ENCODE assay signal across 11 cellular contexts in the genomic region with DNA sequence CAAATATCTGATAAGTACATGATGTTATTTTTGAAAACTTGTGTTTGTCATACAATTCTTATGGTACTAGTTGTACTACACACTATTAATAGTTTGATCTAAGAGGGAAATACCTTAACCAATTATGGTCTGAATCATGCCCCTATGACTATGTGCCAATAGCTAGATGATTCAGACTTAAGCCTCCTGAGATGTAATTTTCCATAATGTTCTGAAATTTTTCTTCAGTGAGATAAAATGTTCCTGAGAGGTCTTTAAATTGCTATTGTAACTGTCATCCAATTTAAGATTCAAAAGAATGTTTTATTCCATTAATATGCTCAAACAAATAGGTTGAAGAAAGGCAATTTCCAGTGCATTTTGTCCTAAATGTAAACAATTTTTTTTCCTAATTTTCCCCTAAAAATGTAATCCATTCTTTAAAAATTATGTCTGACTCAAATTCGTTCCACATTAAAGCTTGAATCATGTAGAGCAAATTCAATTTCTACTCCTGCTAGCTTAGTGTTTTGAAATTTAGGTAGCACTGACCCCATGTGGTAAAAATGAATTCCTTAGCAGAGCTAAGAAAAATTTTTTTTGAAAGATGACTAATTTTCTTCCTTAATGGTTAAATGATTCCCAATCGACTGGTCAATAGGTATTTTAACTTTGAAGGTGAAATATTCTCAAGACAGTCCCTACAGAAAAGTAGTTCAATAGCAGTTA. TPM values are rescaled to one million over a fixed set of nuclear protein-coding genes. Genes with fewer than 3 reads are reported as not detected.
A peak's percentile ranks its signal among the peaks of the same experiment; 100 is the strongest.
DNase-seq lines count a peak whose midpoint lies in the region; ATAC-seq and TF ChIP-seq lines count a peak whose summit lies in the region.
"Had no signal": no experiment of that assay in that cellular context is flagged by ENCODE, and none has a peak within 500 bp of the region (broad histone marks: within the 10 kb centered on the region; RNA-seq: fewer than 3 reads in every experiment).

No MANE protein-coding gene starts in this region.

- peaks cover 6% of the 10 kb centered on the region for H3K36me3 ChIP-seq in NT2/D1 (ENCODE audit: insufficient read depth, insufficient read length, low read length)
- no peaks in the 10 kb centered on the region for H3K36me3 ChIP-seq in fibroblast of lung (ENCODE audit: control insufficient read depth, insufficient read depth, low read length)

- H3K9me3 Mint-ChIP-seq in activated T-cell treated with anti-CD3 and anti-CD28 coated beads, Interleukin-2, amount 50 U/mL, for 72 hours = no peaks in the 10 kb centered on the region
- H3K9me3 Mint-ChIP-seq in stimulated activated naive CD8-positive, alpha-beta T cell treated with anti-CD3 and anti-CD28 coated beads, Interleukin-15, Interleukin-2, amounts not matched to agents 100 ng/mL and 50 ng/mL, for 24 hours = no peaks in the 10 kb centered on the region
- no peaks in the 10 kb centered on the region for H3K9me3 Mint-ChIP-seq in activated CD4-positive, alpha-beta memory T cell treated with anti-CD3 and anti-CD28 coated beads, Interleukin-2, amount 10 ng/mL, durations not matched to agents 7 days and 5 days
- H3K9me3 Mint-ChIP-seq in effector memory CD8-positive, alpha-beta T cell = no peaks in the 10 kb centered on the region

- DNase-seq in activated T-cell treated with anti-CD3 and anti-CD28 coated beads, Interleukin-2, amount 50 U/mL, for 72 hours = no peak
- DNase-seq in activated T-cell treated with anti-CD3 and anti-CD28 coated beads, Interleukin-2, amount 50 U/mL, for 48 hours = no peak
- DNase-seq in NT2/D1 (ENCODE audit: low read depth, low spot score) (peak; percentile 2), fibroblast of lung (ENCODE audit: low read depth in 2 of 2) (peak; percentile 81 to 85), NK-92 (lab: John Stamatoyannopoulos, UW; ENCODE audit: unreplicated experiment) (no peak)
- no peak for DNase-seq in activated CD4-positive, alpha-beta memory T cell treated with anti-CD3 and anti-CD28 coated beads, Interleukin-2, amount 10 ng/mL, durations not matched to agents 7 days and 5 days
- no peak for DNase-seq in effector memory CD8-positive, alpha-beta T cell
- DNase-seq: activated CD4-positive, alpha-beta T cell treated with anti-CD3 and anti-CD28 coated beads for 48 hours; left cardiac atrium; stomach had no signal

- H3K27me3 ChIP-seq in NT2/D1 (ENCODE audit: insufficient read depth, insufficient read length) (no peaks in the 10 kb centered on the region), fibroblast of lung (ENCODE audit: control insufficient read depth, insufficient read depth, low read length) (no peaks in the 10 kb centered on the region)
- H3K27me3 ChIP-seq: stomach had no signal

- H3K9me3 ChIP-seq in NT2/D1 (ENCODE audit: insufficient read depth, low read length) = no peaks in the 10 kb centered on the region; the same call in 1 of the 2 replicates
- H3K9me3 ChIP-seq in fibroblast of lung (ENCODE audit: control insufficient read depth, insufficient read depth, low read depth, low read length) = no peaks in the 10 kb centered on the region
- H3K9me3 ChIP-seq: stomach had no signal

- H3K27me3 Mint-ChIP-seq in activated T-cell treated with anti-CD3 and anti-CD28 coated beads, Interleukin-2, amount 50 U/mL, for 72 hours (ENCODE audit: low read depth) = no peaks in the 10 kb centered on the region
- no peaks in the 10 kb centered on the region for H3K27me3 Mint-ChIP-seq in stimulated activated naive CD8-positive, alpha-beta T cell treated with anti-CD3 and anti-CD28 coated beads, Interleukin-15, Interleukin-2, amounts not matched to agents 100 ng/mL and 50 ng/mL, for 24 hours
- H3K27me3 Mint-ChIP-seq in activated CD4-positive, alpha-beta memory T cell treated with anti-CD3 and anti-CD28 coated beads, Interleukin-2, amount 10 ng/mL, durations not matched to agents 7 days and 5 days = no peaks in the 10 kb centered on the region
- no peaks in the 10 kb centered on the region for H3K27me3 Mint-ChIP-seq in effector memory CD8-positive, alpha-beta T cell

- no peaks in the 10 kb centered on the region for H4K20me1 ChIP-seq in fibroblast of lung (ENCODE audit: control insufficient read depth, extremely low read depth, insufficient read depth, low read length)

- peak overlapping the region; percentile 46 for H3K4me2 ChIP-seq in fibroblast of lung (ENCODE audit: extremely low read depth, insufficient read depth, low read length)

- TF ChIP-seq CTCF in fibroblast of lung (conservative IDR thresholded peaks at IDR 0.05 in 1 of 2, IDR thresholded peaks at IDR 0.05 in 1 of 2; ENCODE audit: low read depth in 1 of 2, low read length in 2 of 2) = peak; percentile 14 to 20

- peak overlapping the region; percentile 31 for H3K27ac ChIP-seq in fibroblast of lung (ENCODE audit: insufficient read depth, low read length)
- H3K27ac ChIP-seq: stomach had no signal

- H3K4me1 ChIP-seq in NT2/D1 (ENCODE audit: insufficient read depth, insufficient read length) (no peaks in the 10 kb centered on the region), fibroblast of lung (ENCODE audit: control insufficient read depth, extremely low read depth, insufficient read depth, low read length) (no peaks in the 10 kb centered on the region)

- H3K4me3 Mint-ChIP-seq in activated T-cell treated with anti-CD3 and anti-CD28 coated beads, Interleukin-2, amount 50 U/mL, for 72 hours = no peak overlapping the region
- no peak overlapping the region for H3K4me3 Mint-ChIP-seq in stimulated activated naive CD8-positive, alpha-beta T cell treated with anti-CD3 and anti-CD28 coated beads, Interleukin-15, Interleukin-2, amounts not matched to agents 100 ng/mL and 50 ng/mL, for 24 hours
- H3K4me3 Mint-ChIP-seq in activated CD4-positive, alpha-beta memory T cell treated with anti-CD3 and anti-CD28 coated beads, Interleukin-2, amount 10 ng/mL, durations not matched to agents 7 days and 5 days = no peak overlapping the region
- H3K4me3 Mint-ChIP-seq in effector memory CD8-positive, alpha-beta T cell = no peak overlapping the region

- peaks cover 15% of the 10 kb centered on the region for H3K4me1 Mint-ChIP-seq in activated T-cell treated with anti-CD3 and anti-CD28 coated beads, Interleukin-2, amount 50 U/mL, for 72 hours (ENCODE audit: low read depth)
- H3K4me1 Mint-ChIP-seq in stimulated activated naive CD8-positive, alpha-beta T cell treated with anti-CD3 and anti-CD28 coated beads, Interleukin-15, Interleukin-2, amounts not matched to agents 100 ng/mL and 50 ng/mL, for 24 hours (ENCODE audit: low read depth) = peaks cover 16% of the 10 kb centered on the region
- H3K4me1 Mint-ChIP-seq in activated CD4-positive, alpha-beta memory T cell treated with anti-CD3 and anti-CD28 coated beads, Interleukin-2, amount 10 ng/mL, durations not matched to agents 7 days and 5 days = no peaks in the 10 kb centered on the region
- H3K4me1 Mint-ChIP-seq in effector memory CD8-positive, alpha-beta T cell (ENCODE audit: low read depth in 2 of 2) = no peaks in the 10 kb centered on the region

- peaks cover under 1 to 2% of the 10 kb centered on the region in 2 donors for H3K36me3 Mint-ChIP-seq in activated T-cell treated with anti-CD3 and anti-CD28 coated beads, Interleukin-2, amount 50 U/mL, for 72 hours (ENCODE audit: insufficient read depth in 2 of 2)
- H3K36me3 Mint-ChIP-seq in stimulated activated naive CD8-positive, alpha-beta T cell treated with anti-CD3 and anti-CD28 coated beads, Interleukin-15, Interleukin-2, amounts not matched to agents 100 ng/mL and 50 ng/mL, for 24 hours (ENCODE audit: low read depth) = peaks cover 5% of the 10 kb centered on the region
- H3K36me3 Mint-ChIP-seq in activated CD4-positive, alpha-beta memory T cell treated with anti-CD3 and anti-CD28 coated beads, Interleukin-2, amount 10 ng/mL, durations not matched to agents 7 days and 5 days (ENCODE audit: low read depth) = no peaks in the 10 kb centered on the region
- H3K36me3 Mint-ChIP-seq in effector memory CD8-positive, alpha-beta T cell (ENCODE audit: insufficient read depth) = no peaks in the 10 kb centered on the region

- H3K4me3 ChIP-seq in NT2/D1 (ENCODE audit: insufficient read length, low read depth) (no peak overlapping the region), fibroblast of lung (replicated peaks in 1 of 4; ENCODE audit: control extremely low read depth in 1 of 4, insufficient read depth in 1 of 4, low read depth in 3 of 4, low read length in 4 of 4) (no peak overlapping the region)
- H3K4me3 ChIP-seq: stomach had no signal

- H3K9ac ChIP-seq in NT2/D1 (ENCODE audit: insufficient read length, low read depth) (no peak overlapping the region), fibroblast of lung (ENCODE audit: insufficient read depth, low read length) (no peak overlapping the region)

- CTCF ChIA-PET in activated CD4-positive, alpha-beta memory T cell treated with anti-CD3 and anti-CD28 coated beads, Interleukin-2, amount 10 ng/mL, durations not matched to agents 7 days and 5 days (lab: Charles Lee) = no interaction called here

- H3K79me2 ChIP-seq in fibroblast of lung (ENCODE audit: control insufficient read depth, insufficient read depth, low read length) = no peaks in the 10 kb centered on the region

- ATAC-seq in activated T-cell treated with anti-CD3 and anti-CD28 coated beads, Interleukin-2, amount 50 U/mL, for 72 hours (replicated peaks in 1 of 2) = peak; percentile 58 to 66
- no peak for ATAC-seq in effector memory CD8-positive, alpha-beta T cell (replicated peaks)

- POLR2A ChIA-PET in activated CD4-positive, alpha-beta memory T cell treated with anti-CD3 and anti-CD28 coated beads, Interleukin-2, amount 10 ng/mL, durations not matched to agents 7 days and 5 days (lab: Charles Lee) = no interaction called here

- no peak overlapping the region for H2AFZ ChIP-seq in fibroblast of lung (ENCODE audit: low read length)

- H3K27ac Mint-ChIP-seq in activated T-cell treated with anti-CD3 and anti-CD28 coated beads, Interleukin-2, amount 50 U/mL, for 72 hours = peak overlapping the region; percentile 60
- peak overlapping the region; percentile 68 for H3K27ac Mint-ChIP-seq in stimulated activated naive CD8-positive, alpha-beta T cell treated with anti-CD3 and anti-CD28 coated beads, Interleukin-15, Interleukin-2, amounts not matched to agents 100 ng/mL and 50 ng/mL, for 24 hours
- no peak overlapping the region for H3K27ac Mint-ChIP-seq in activated CD4-positive, alpha-beta memory T cell treated with anti-CD3 and anti-CD28 coated beads, Interleukin-2, amount 10 ng/mL, durations not matched to agents 7 days and 5 days
- H3K27ac Mint-ChIP-seq in effector memory CD8-positive, alpha-beta T cell = peak overlapping the region in 1 of 2 donors; percentile 22

RNA-seq across cellular contexts. Expression of gene APOOL, which starts 49.1 kb away (rescaled TPM):
- total RNA-seq in activated T-cell treated with anti-CD3 and anti-CD28 coated beads, Interleukin-2, amount 50 U/mL, for 72 hours = 10 to 100 TPM; 19.6 to 20.0 TPM
- 6.4 and 11.6 TPM in 2 replicates for total RNA-seq in fibroblast of lung
- 5.8 and 5.9 TPM in 2 replicates for polyA plus RNA-seq in fibroblast of lung
- 10.2 and 11.2 TPM in 2 replicates for polyA plus RNA-seq in fibroblast of lung (2012)
- polyA minus RNA-seq in fibroblast of lung (ENCODE audit: low replicate concordance) = 6.5 and 7.8 TPM in 2 replicates
- 10 to 100 TPM; 10.6 to 12.0 TPM for total RNA-seq in activated CD4-positive, alpha-beta memory T cell treated with anti-CD3 and anti-CD28 coated beads, Interleukin-2, amount 10 ng/mL, durations not matched to agents 7 days and 5 days

Comparison
In these comparisons a context has a peak if more than half of its experiments do, and no peak if none do; other contexts are left out.
1. DNase-seq: peak in NT2/D1 (single experiment) and fibroblast of lung (2 of 2); none in activated T-cell treated with anti-CD3 and anti-CD28 coated beads, Interleukin-2, amount 50 U/mL, for 72 hours (0 of 2), activated T-cell treated with anti-CD3 and anti-CD28 coated beads, Interleukin-2, amount 50 U/mL, for 48 hours (0 of 2), activated CD4-positive, alpha-beta memory T cell treated with anti-CD3 and anti-CD28 coated beads, Interleukin-2, amount 10 ng/mL, durations not matched to agents 7 days and 5 days (single experiment), NK-92 (single experiment) and effector memory CD8-positive, alpha-beta T cell (0 of 3).